Comparison of ENCODE assay signal across 18 cellular contexts in the genomic region with DNA sequence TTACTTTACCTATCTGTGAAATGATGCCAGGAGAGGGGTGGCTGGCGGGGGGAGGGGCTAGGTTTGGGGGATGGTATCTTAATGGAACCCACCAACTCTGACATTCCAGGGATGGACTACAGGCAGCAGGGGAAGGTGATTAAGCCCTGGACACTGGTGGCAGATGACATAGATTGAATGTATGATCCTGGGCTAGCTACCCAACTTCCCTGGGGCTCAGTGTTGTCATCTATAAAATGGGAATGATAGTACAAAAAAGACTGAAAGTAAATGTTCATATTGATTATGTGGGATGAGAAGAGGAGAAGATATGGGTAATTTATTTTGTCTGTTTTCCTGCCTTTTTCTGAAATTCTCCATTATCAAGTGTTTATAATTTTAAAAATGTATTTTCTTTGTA. TPM values are rescaled to one million over a fixed set of nuclear protein-coding genes. Genes with fewer than 3 reads are reported as not detected.
DNase-seq lines count a peak whose midpoint lies in the region; ATAC-seq and TF ChIP-seq lines count a peak whose summit lies in the region.
"Had no signal": no experiment of that assay in that cellular context is flagged by ENCODE, and none has a peak within 500 bp of the region (broad histone marks: within the 10 kb centered on the region; RNA-seq: fewer than 3 reads in every experiment).

No MANE protein-coding gene starts in this region.

- H3K9ac ChIP-seq in BLaER1 = no peak overlapping the region
- H3K9ac ChIP-seq in trophoblast cell (ENCODE audit: low read length) = no peak overlapping the region
- no peak overlapping the region for H3K9ac ChIP-seq in MM.1S (ENCODE audit: low read length)
- H3K9ac ChIP-seq: BLaER1 treated with 17β-estradiol and CSF1 and Interleukin-3, amounts not matched to agents 10 nM and 100 nM had no signal

- H3K36me3 Mint-ChIP-seq in chondrocyte (ENCODE audit: low read depth) = no peaks in the 10 kb centered on the region

- H3K27ac ChIP-seq in BLaER1 = no peak overlapping the region
- peak overlapping the region; percentile 63 for H3K27ac ChIP-seq in RWPE1
- no peak overlapping the region for H3K27ac ChIP-seq in trophoblast cell (ENCODE audit: low read depth, low read length)
- H3K27ac ChIP-seq in MM.1S (ENCODE audit: low read length) = no peak overlapping the region

- H3K27me3 ChIP-seq in BLaER1 = peaks cover 6% of the 10 kb centered on the region
- no peaks in the 10 kb centered on the region for H3K27me3 ChIP-seq in trophoblast cell (ENCODE audit: insufficient read depth, low read length)
- H3K27me3 ChIP-seq in MM.1S (replicated peaks; ENCODE audit: insufficient read depth, low read length) = peaks cover 4% of the 10 kb centered on the region; the same call in 1 of the 2 replicates

- H2AK5ac ChIP-seq in trophoblast cell (ENCODE audit: low read length) = no peak overlapping the region

- H4K20me1 ChIP-seq in BLaER1 (no peaks in the 10 kb centered on the region), MM.1S (ENCODE audit: insufficient read depth, low read length) (no peaks in the 10 kb centered on the region)

- H3K18ac ChIP-seq in trophoblast cell (ENCODE audit: low read length) = no peak overlapping the region

- H3K4me1 Mint-ChIP-seq in chondrocyte (ENCODE audit: low read depth) = peaks cover 43% of the 10 kb centered on the region

- H3K79me2 ChIP-seq in trophoblast cell (ENCODE audit: control insufficient read depth, insufficient read depth, low read length, poor library complexity) (peaks cover 25% of the 10 kb centered on the region), MM.1S (ENCODE audit: low read length) (no peaks in the 10 kb centered on the region)

- no peak overlapping the region for H2BK120ac ChIP-seq in trophoblast cell (ENCODE audit: insufficient read depth, low read length, poor library complexity)

- no peaks in the 10 kb centered on the region for H3K9me3 Mint-ChIP-seq in chondrocyte (ENCODE audit: low read depth)
- H3K9me3 Mint-ChIP-seq: CD8-positive, alpha-beta memory T cell; GM23338; HFFc6 had no signal

- H3K4me1 ChIP-seq in BLaER1 (peaks cover 13% of the 10 kb centered on the region), trophoblast cell (ENCODE audit: control insufficient read depth in 1 of 2, insufficient read depth in 2 of 2, low read length in 2 of 2) (peaks cover 17 to 32% of the 10 kb centered on the region in 2 experiments), MM.1S (ENCODE audit: low read length) (no peaks in the 10 kb centered on the region)

- H3K27me3 Mint-ChIP-seq in chondrocyte (ENCODE audit: low read depth) = no peaks in the 10 kb centered on the region
- H3K27me3 Mint-ChIP-seq: CD8-positive, alpha-beta memory T cell had no signal

- H3K4me3 ChIP-seq in BLaER1 (no peak overlapping the region), trophoblast cell (ENCODE audit: low read depth, low read length) (no peak overlapping the region), MM.1S (ENCODE audit: low read length) (no peak overlapping the region)
- H3K4me3 ChIP-seq: BLaER1 treated with 17β-estradiol and CSF1 and Interleukin-3, amounts not matched to agents 10 nM and 100 nM; GM12878; GM23338 had no signal

- H3K36me3 ChIP-seq in BLaER1 (no peaks in the 10 kb centered on the region), trophoblast cell (ENCODE audit: control insufficient read depth in 1 of 2, insufficient read depth in 2 of 2, low read length in 2 of 2) (peaks cover 4 to 18% of the 10 kb centered on the region in 2 experiments), MM.1S (replicated peaks; ENCODE audit: insufficient read depth, low read length) (no peaks in the 10 kb centered on the region)
- H3K36me3 ChIP-seq: BLaER1 treated with 17β-estradiol and CSF1 and Interleukin-3, amounts not matched to agents 10 nM and 100 nM had no signal

- H3K27ac Mint-ChIP-seq in chondrocyte (ENCODE audit: unreplicated experiment) = peak overlapping the region; percentile 87
- H3K27ac Mint-ChIP-seq: GM23338, HFFc6 had no signal

- H3F3A ChIP-seq in MM.1S (ENCODE audit: insufficient read depth, low read length) = no peaks in the 10 kb centered on the region

- no peak overlapping the region for H2AFZ ChIP-seq in trophoblast cell (ENCODE audit: insufficient read depth, low read length, poor library complexity)
- no peak overlapping the region for H2AFZ ChIP-seq in MM.1S (ENCODE audit: low read length)
- H2AFZ ChIP-seq: GM23338 had no signal

- H4K91ac ChIP-seq in trophoblast cell (ENCODE audit: low read depth, low read length) = no peak overlapping the region

- no peaks in the 10 kb centered on the region for H3K9me2 ChIP-seq in MM.1S (replicated peaks; ENCODE audit: insufficient read depth, low read length)

- no peak overlapping the region for H3K4me3 Mint-ChIP-seq in chondrocyte (ENCODE audit: unreplicated experiment)
- H3K4me3 Mint-ChIP-seq: GM23338, HFFc6 had no signal

- H3K79me1 ChIP-seq in trophoblast cell (ENCODE audit: low read length) = peaks cover 12% of the 10 kb centered on the region

- no peak overlapping the region for H2BK5ac ChIP-seq in trophoblast cell (ENCODE audit: low read depth, low read length, poor library complexity)

- ATAC-seq in HG03432 (IDR thresholded peaks at IDR 0.05; ENCODE audit: unreplicated experiment) = no peak
- no peak for ATAC-seq in HG02840 (IDR thresholded peaks at IDR 0.05; ENCODE audit: low FRiP score, unreplicated experiment)
- ATAC-seq: GM12878, GM23338 had no signal

- WGBS in trophoblast cell (ENCODE audit: extremely low coverage, insufficient coverage, insufficient read length) = no CpG with 5 or more reads among the region's 1 CpG

- H4K8ac ChIP-seq in trophoblast cell (ENCODE audit: low read depth, low read length) = no peak overlapping the region

- DNase-seq in RWPE1 (ENCODE audit: low spot score) (no peak), chondrocyte (ENCODE audit: low spot score) (peak; percentile 1), trophoblast cell (no peak), MM.1S (no peak)
- DNase-seq: 8988T; CD8-positive, alpha-beta memory T cell; COR-L47; DMS53; DND-41; EL; H7; HFFc6 had no signal

- H3K4me2 ChIP-seq in BLaER1 (peak overlapping the region; percentile 64; the same call in 1 of the 2 replicates), trophoblast cell (ENCODE audit: low read length) (no peak overlapping the region), MM.1S (ENCODE audit: low read depth, low read length) (no peak overlapping the region)
- H3K4me2 ChIP-seq: GM23338 had no signal

- H2BK12ac ChIP-seq in trophoblast cell (ENCODE audit: low read length) = no peak overlapping the region

- no peak overlapping the region for H3K23ac ChIP-seq in trophoblast cell (ENCODE audit: low read length)

- no peak overlapping the region for H4K12ac ChIP-seq in trophoblast cell (ENCODE audit: low read depth, low read length)

- no peak overlapping the region for H3K14ac ChIP-seq in trophoblast cell (ENCODE audit: low read length)

- POLR2A ChIA-PET in RWPE1 (lab: Yijun Ruan, JAX; ENCODE audit: low non-redundant PET) = interaction anchor here (0.7 kb wide), 1 partner anchor 65 kb away, joined by 4 read pairs; no protein-coding TSS in a partner anchor

- H3K9me3 ChIP-seq in BLaER1 (no peaks in the 10 kb centered on the region), trophoblast cell (ENCODE audit: insufficient read depth, low read depth, low read length) (no peaks in the 10 kb centered on the region), MM.1S (replicated peaks; ENCODE audit: insufficient read depth, low read length) (no peaks in the 10 kb centered on the region)
- H3K9me3 ChIP-seq: BLaER1 treated with 17β-estradiol and CSF1 and Interleukin-3, amounts not matched to agents 10 nM and 100 nM had no signal

- H3K4ac ChIP-seq in trophoblast cell (ENCODE audit: low read depth, low read length) = peak overlapping the region; percentile 57

- TF ChIP-seq CTCF in RWPE1 (conservative IDR thresholded peaks at IDR 0.05; ENCODE audit: low read depth) = no peak
- TF ChIP-seq CTCF in chondrocyte (IDR thresholded peaks at IDR 0.05) = no peak
- no peak for TF ChIP-seq CTCF in MM.1S (IDR thresholded peaks at IDR 0.05; ENCODE audit: low read length)

- CTCF ChIA-PET in RWPE1 (lab: Yijun Ruan, JAX) = interaction anchor here (0.6 to 0.7 kb wide), 4 partner anchors 16 to 127 kb away, joined by 3 to 6 read pairs (median 4); no protein-coding TSS in a partner anchor

RNA-seq across cellular contexts. Expression of a gene that starts 6.2 kb away (rescaled TPM):
- total RNA-seq in chondrocyte = 10.1 to 17.4 TPM (median 10.2 TPM) in 3 replicates
- polyA plus RNA-seq in trophoblast cell (2013) = 34.0 and 35.3 TPM in 2 replicates
